In genomic region chr12:121296618-121297476, GRCh38 we compare ENCODE assay signal across 1 cellular context.
A peak's percentile ranks its signal among the peaks of the same experiment; 100 is the strongest.
TF ChIP-seq lines count a peak whose summit lies in the region.

TSS of gene CAMKK2 (minus strand) at chr12:121296709. CDS start at chr12:121274526, 22,183 bp downstream.

TF ChIP-seq in K562, 482 proteins besides CTCF, POLR2A, EP300 and RAD21 (continued from another document and continues in another):
- TF ChIP-seq ZFP91 (CRISPR knock-in tag; IDR thresholded peaks at IDR 0.05) (no peak), ZNF280A (IDR thresholded peaks at IDR 0.05; ENCODE audit: low read depth, partially characterized antibody) (no peak), E2F6 (IDR thresholded peaks at IDR 0.05; ENCODE audit: borderline replicate concordance in 1 of 2, extremely low read depth in 1 of 2, insufficient read depth in 1 of 2, insufficient read length in 1 of 2, low read depth in 1 of 2, low read length in 1 of 2, poor library complexity in 1 of 2, severe bottlenecking in 1 of 2) (peak in 1 of 2 experiments; percentile 83), MCM5 (IDR thresholded peaks at IDR 0.05; ENCODE audit: low read depth) (no peak), TFAM (CRISPR knock-in tag; conservative IDR thresholded peaks at IDR 0.05) (no peak), NCOA6 (IDR thresholded peaks at IDR 0.05) (no peak), MEF2D (tag; conservative IDR thresholded peaks at IDR 0.05; ENCODE audit: low read depth) (no peak), SMARCA5 (IDR thresholded peaks at IDR 0.05) (no peak), ZNF124 (CRISPR knock-in tag; IDR thresholded peaks at IDR 0.05) (no peak), ARID3A (IDR thresholded peaks at IDR 0.05; ENCODE audit: borderline replicate concordance, low read depth, low read length) (no peak), RFX7 (CRISPR knock-in tag; IDR thresholded peaks at IDR 0.05) (no peak), SMARCA4 (IDR thresholded peaks at IDR 0.05) (0 out of 2 replicates have a peak, but pooled peaks have one; percentile 23), PHF8 (IDR thresholded peaks at IDR 0.05; ENCODE audit: borderline replicate concordance, low read length) (peak; percentile 79; the same call in 1 of the 2 replicates), HNRNPL (IDR thresholded peaks at IDR 0.05; ENCODE audit: low read depth, low read length) (no peak), ZNF398 (CRISPR knock-in tag; IDR thresholded peaks at IDR 0.05) (no peak), EGR1 (conservative IDR thresholded peaks at IDR 0.05) (peak; percentile 38), ZNF766 (CRISPR knock-in tag; conservative IDR thresholded peaks at IDR 0.05) (peak; percentile 84; the same call in 1 of the 2 replicates), RNF219 (CRISPR knock-in tag; IDR thresholded peaks at IDR 0.05) (no peak), MITF (IDR thresholded peaks at IDR 0.05) (no peak), PHB (CRISPR knock-in tag; IDR thresholded peaks at IDR 0.05) (no peak), ZBTB7A (IDR thresholded peaks at IDR 0.05; ENCODE audit: borderline replicate concordance, control insufficient read depth, low read depth, low read length) (peak; percentile 53; the same call in 1 of the 2 replicates), CBX1 (IDR thresholded peaks at IDR 0.05; ENCODE audit: low read depth) (0 out of 2 replicates have a peak, but pooled peaks have one; percentile 0), CAMTA2 (CRISPR knock-in tag; conservative IDR thresholded peaks at IDR 0.05) (0 out of 2 replicates have a peak, but pooled peaks have one; percentile 76), SP2 (IDR thresholded peaks at IDR 0.05; ENCODE audit: extremely low read depth, low read depth, low read length, poor library complexity, severe bottlenecking) (no peak), IFI16 (CRISPR knock-in tag; IDR thresholded peaks at IDR 0.05) (no peak), ZSCAN29 (IDR thresholded peaks at IDR 0.05) (0 out of 2 replicates have a peak, but pooled peaks have one; percentile 53), USF1 (CRISPR knock-in tag; IDR thresholded peaks at IDR 0.05) (no peak), SIN3B (IDR thresholded peaks at IDR 0.05; ENCODE audit: low read depth) (no peak; the same call in 1 of the 2 replicates), CHD2 (IDR thresholded peaks at IDR 0.05; ENCODE audit: low read depth, low read length) (no peak), CEBPZ (IDR thresholded peaks at IDR 0.05; ENCODE audit: borderline replicate concordance, low read depth, low read length) (no peak), ID3 (CRISPR knock-in tag; IDR thresholded peaks at IDR 0.05) (no peak), ID3 (tag; IDR thresholded peaks at IDR 0.05) (0 out of 2 replicates have a peak, but pooled peaks have one; percentile 46), RREB1 (CRISPR knock-in tag; IDR thresholded peaks at IDR 0.05) (no peak), HDAC6 (IDR thresholded peaks at IDR 0.05; ENCODE audit: low read depth, low read length) (no peak), SREBF1 (IDR thresholded peaks at IDR 0.05; ENCODE audit: borderline replicate concordance, low read depth, low read length) (no peak)
